32 cellular contexts compared by ENCODE assay signal in the genomic region with DNA sequence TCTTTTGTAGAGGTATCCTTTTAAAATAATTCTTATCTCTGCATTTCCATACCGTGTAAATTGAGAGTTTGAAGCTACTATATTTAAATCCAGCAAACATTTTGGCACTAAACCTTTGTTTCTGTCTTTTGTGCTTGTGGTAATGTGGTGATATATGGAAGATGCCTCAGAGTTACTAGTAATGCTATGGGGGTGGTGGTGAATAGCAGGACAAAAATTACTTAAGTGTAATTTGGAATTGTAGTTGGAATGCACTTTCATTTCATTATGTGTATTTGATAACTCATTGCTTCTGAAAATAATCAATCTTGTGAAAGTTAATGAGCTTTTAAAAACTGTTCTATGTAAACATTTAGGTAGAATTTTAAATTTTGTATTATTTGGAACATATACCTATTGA.
"Had no signal": no experiment of that assay in that cellular context is flagged by ENCODE, and none has a peak within 500 bp of the region (broad histone marks: within the 10 kb centered on the region; RNA-seq: fewer than 3 reads in every experiment).

No MANE protein-coding gene starts in this region.

- H3K4me3 ChIP-seq: adrenal gland, ascending aorta, cardiac muscle cell had no signal

- H3K4me1 ChIP-seq: adrenal gland, ascending aorta had no signal

- H3K27ac ChIP-seq: adrenal gland, ascending aorta, VCaP had no signal

- DNase-seq: activated B cell treated with CpG ODN at 0.5 μM for 24 hours; activated CD4-positive, alpha-beta memory T cell treated with anti-CD3 and anti-CD28 coated beads for 36 hours; activated CD4-positive, alpha-beta T cell treated with anti-CD3 and anti-CD28 coated beads for 4 hours; activated CD4-positive, alpha-beta T cell treated with anti-CD3 and anti-CD28 coated beads, Interleukin-2, amount 10 ng/mL, durations not matched to agents 24 days and 14 days; activated CD4-positive, alpha-beta T cell treated with anti-CD3 and anti-CD28 coated beads, Interleukin-2, amount 50 U/mL, for 1 hour; activated CD4-positive, alpha-beta T cell treated with anti-CD3 and anti-CD28 coated beads, Interleukin-2, amount 50 U/mL, for 4 hours; activated CD4-positive, CD25-positive, alpha-beta regulatory T cell treated with anti-CD3 and anti-CD28 coated beads, Interleukin-2, amount 50 U/mL, for 72 hours; activated CD8-positive, alpha-beta memory T cell treated with anti-CD3 and anti-CD28 coated beads, Interleukin-2, amount 50 U/mL, for 4 hours; activated CD8-positive, alpha-beta T cell treated with anti-CD3 and anti-CD28 coated beads for 36 hours; activated effector memory CD4-positive, alpha-beta T cell treated with anti-CD3 and anti-CD28 coated beads, Interleukin-2, amount 50 U/mL, for 16 hours; activated gamma-delta T cell treated with Interleukin-2 at 50 U/mL for 16 hours; activated naive CD4-positive, alpha-beta T cell; activated naive CD4-positive, alpha-beta T cell treated with anti-CD3 and anti-CD28 coated beads for 36 hours; activated naive CD4-positive, alpha-beta T cell treated with anti-CD3 and anti-CD28 coated beads, Interleukin-2, amount 50 U/mL, for 16 hours; activated naive CD8-positive, alpha-beta T cell treated with anti-CD3 and anti-CD28 coated beads for 36 hours; activated T-cell treated with anti-CD3 and anti-CD28 coated beads for 4 hours; activated T-cell treated with anti-CD3 and anti-CD28 coated beads, Interleukin-2, amount 50 U/mL, for 1 hour; activated T-cell treated with anti-CD3 and anti-CD28 coated beads, Interleukin-2, amount 50 U/mL, for 4 hours; activated T-cell treated with anti-CD3 and anti-CD28 coated beads, Interleukin-2, amount 50 U/mL, for 72 hours; adrenal gland; amygdala; anterior cingulate cortex; caudate nucleus; cerebellar nuclear complex; T-helper 1 cell; T-helper 2 cell; T-helper 9 cell had no signal

- H3K36me3 ChIP-seq: adrenal gland, ascending aorta, cardiac muscle cell had no signal

- H3K9me3 ChIP-seq: adrenal gland, ascending aorta had no signal

- H3K27me3 ChIP-seq: adrenal gland, ascending aorta, cardiac muscle cell had no signal

- ATAC-seq: activated CD8-positive, alpha-beta T cell treated with anti-CD3 and anti-CD28 coated beads for 36 hours; activated naive CD4-positive, alpha-beta T cell treated with anti-CD3 and anti-CD28 coated beads, Interleukin-2, amount 50 U/mL, for 72 hours; activated T-cell treated with anti-CD3 and anti-CD28 coated beads, Interleukin-2, amount 50 U/mL, for 4 hours; activated T-cell treated with anti-CD3 and anti-CD28 coated beads, Interleukin-2, amount 50 U/mL, for 72 hours; activated T-helper 17 cell treated with anti-CD3 and anti-CD28 coated beads, Interleukin-2, amount 50 U/mL, for 72 hours had no signal
